1 cellular context compared by ENCODE assay signal in the genomic region with DNA sequence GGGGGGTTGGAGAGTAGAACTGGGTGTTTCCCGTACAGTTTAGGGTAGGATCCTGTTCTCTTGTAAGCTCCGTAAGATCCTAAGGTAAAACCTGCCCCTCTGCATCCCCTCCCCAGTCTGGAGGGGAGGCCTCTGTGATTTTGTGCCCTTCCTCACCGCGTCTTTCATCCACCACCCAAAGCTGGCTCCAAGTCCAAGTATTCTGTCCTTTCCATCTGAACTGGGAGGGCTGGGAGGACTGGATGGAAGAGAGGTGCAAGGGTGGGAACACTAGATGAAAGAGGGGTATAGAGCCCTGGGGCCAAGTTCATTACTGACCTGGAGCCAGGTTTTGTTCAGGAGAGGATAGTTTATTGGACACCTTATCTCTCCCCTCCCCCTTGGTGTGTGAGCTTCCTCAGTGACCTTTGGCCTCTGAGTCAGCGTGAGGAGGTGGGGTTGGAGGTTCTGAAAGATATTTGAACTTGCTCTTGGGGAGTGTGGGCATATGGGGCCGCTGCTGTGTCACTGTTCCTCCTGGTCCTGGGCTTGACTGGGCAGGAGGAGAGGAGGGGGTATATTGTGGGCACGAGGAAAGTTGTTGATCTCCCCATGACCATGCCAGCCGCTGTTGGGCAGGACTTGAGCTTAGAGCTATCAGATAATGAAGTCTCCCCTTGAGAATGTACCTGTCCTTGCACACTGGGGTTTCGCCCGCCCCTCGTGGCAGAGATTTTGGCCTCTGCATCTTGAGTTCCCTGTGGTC.
A peak's percentile ranks its signal among the peaks of the same experiment; 100 is the strongest.
TF ChIP-seq lines count a peak whose summit lies in the region.

No MANE protein-coding gene starts in this region.

TF ChIP-seq in HepG2, 621 proteins besides CTCF, POLR2A, EP300 and RAD21 (continued from another document):
- TF ChIP-seq, protein P1, sequence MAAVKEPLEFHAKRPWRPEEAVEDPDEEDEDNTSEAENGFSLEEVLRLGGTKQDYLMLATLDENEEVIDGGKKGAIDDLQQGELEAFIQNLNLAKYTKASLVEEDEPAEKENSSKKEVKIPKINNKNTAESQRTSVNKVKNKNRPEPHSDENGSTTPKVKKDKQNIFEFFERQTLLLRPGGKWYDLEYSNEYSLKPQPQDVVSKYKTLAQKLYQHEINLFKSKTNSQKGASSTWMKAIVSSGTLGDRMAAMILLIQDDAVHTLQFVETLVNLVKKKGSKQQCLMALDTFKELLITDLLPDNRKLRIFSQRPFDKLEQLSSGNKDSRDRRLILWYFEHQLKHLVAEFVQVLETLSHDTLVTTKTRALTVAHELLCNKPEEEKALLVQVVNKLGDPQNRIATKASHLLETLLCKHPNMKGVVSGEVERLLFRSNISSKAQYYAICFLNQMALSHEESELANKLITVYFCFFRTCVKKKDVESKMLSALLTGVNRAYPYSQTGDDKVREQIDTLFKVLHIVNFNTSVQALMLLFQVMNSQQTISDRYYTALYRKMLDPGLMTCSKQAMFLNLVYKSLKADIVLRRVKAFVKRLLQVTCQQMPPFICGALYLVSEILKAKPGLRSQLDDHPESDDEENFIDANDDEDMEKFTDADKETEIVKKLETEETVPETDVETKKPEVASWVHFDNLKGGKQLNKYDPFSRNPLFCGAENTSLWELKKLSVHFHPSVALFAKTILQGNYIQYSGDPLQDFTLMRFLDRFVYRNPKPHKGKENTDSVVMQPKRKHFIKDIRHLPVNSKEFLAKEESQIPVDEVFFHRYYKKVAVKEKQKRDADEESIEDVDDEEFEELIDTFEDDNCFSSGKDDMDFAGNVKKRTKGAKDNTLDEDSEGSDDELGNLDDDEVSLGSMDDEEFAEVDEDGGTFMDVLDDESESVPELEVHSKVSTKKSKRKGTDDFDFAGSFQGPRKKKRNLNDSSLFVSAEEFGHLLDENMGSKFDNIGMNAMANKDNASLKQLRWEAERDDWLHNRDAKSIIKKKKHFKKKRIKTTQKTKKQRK (IDR thresholded peaks at IDR 0.05; ENCODE audit: low read length) = 0 out of 2 replicates have a peak, but pooled peaks have one; percentile 27
- TF ChIP-seq FOXP1 (IDR thresholded peaks at IDR 0.05) (no peak), FOXP1 (CRISPR knock-in tag; IDR thresholded peaks at IDR 0.05) (peak; percentile 63; the same call in 1 of the 2 replicates), KLF16 (CRISPR knock-in tag; IDR thresholded peaks at IDR 0.05) (peak in 1 of 2 experiments; percentile 95; a peak in 1 of 4 replicates), MIER3 (CRISPR knock-in tag; IDR thresholded peaks at IDR 0.05; ENCODE audit: borderline replicate concordance) (peak; percentile 79; the same call in 1 of the 2 replicates), TAF1 (CRISPR knock-in tag; IDR thresholded peaks at IDR 0.05) (peak; percentile 40), NCOA1 (CRISPR knock-in tag; IDR thresholded peaks at IDR 0.05) (peak; percentile 19; the same call in 1 of the 2 replicates), TBX3 (IDR thresholded peaks at IDR 0.05; ENCODE audit: borderline replicate concordance) (peak; percentile 87; the same call in 1 of the 2 replicates), CHCHD3 (CRISPR knock-in tag; IDR thresholded peaks at IDR 0.05) (no peak), NCOA2 (CRISPR knock-in tag; IDR thresholded peaks at IDR 0.05) (peak; percentile 76), BCL6 (CRISPR knock-in tag; IDR thresholded peaks at IDR 0.05) (peak; percentile 90), ZNF746 (CRISPR knock-in tag; IDR thresholded peaks at IDR 0.05) (peak; percentile 90), NR2C2 (CRISPR knock-in tag; IDR thresholded peaks at IDR 0.05; ENCODE audit: borderline replicate concordance) (peak; percentile 97), ZNF557 (CRISPR knock-in tag; IDR thresholded peaks at IDR 0.05) (peak; percentile 87; the same call in 1 of the 2 replicates), HOXA3 (CRISPR knock-in tag; IDR thresholded peaks at IDR 0.05) (peak; percentile 80), CCDC6 (CRISPR knock-in tag; IDR thresholded peaks at IDR 0.05) (peak; percentile 74; the same call in 1 of the 2 replicates), SIX1 (CRISPR knock-in tag; IDR thresholded peaks at IDR 0.05; ENCODE audit: borderline replicate concordance) (peak; percentile 79; the same call in 1 of the 2 replicates), ZNF878 (CRISPR knock-in tag; IDR thresholded peaks at IDR 0.05) (peak; percentile 82; the same call in 1 of the 2 replicates), NR2F2 (IDR thresholded peaks at IDR 0.05; ENCODE audit: borderline replicate concordance, low read depth) (peak; percentile 92), ZNF205 (CRISPR knock-in tag; IDR thresholded peaks at IDR 0.05) (0 out of 2 replicates have a peak, but pooled peaks have one; percentile 66), ZNF713 (CRISPR knock-in tag; IDR thresholded peaks at IDR 0.05) (no peak), ZNF331 (CRISPR knock-in tag; IDR thresholded peaks at IDR 0.05) (peak; percentile 83)
- TF ChIP-seq, protein P2, sequence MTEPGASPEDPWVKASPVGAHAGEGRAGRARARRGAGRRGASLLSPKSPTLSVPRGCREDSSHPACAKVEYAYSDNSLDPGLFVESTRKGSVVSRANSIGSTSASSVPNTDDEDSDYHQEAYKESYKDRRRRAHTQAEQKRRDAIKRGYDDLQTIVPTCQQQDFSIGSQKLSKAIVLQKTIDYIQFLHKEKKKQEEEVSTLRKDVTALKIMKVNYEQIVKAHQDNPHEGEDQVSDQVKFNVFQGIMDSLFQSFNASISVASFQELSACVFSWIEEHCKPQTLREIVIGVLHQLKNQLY (CRISPR knock-in tag; IDR thresholded peaks at IDR 0.05) = peak; percentile 82
- TF ChIP-seq, protein P3, sequence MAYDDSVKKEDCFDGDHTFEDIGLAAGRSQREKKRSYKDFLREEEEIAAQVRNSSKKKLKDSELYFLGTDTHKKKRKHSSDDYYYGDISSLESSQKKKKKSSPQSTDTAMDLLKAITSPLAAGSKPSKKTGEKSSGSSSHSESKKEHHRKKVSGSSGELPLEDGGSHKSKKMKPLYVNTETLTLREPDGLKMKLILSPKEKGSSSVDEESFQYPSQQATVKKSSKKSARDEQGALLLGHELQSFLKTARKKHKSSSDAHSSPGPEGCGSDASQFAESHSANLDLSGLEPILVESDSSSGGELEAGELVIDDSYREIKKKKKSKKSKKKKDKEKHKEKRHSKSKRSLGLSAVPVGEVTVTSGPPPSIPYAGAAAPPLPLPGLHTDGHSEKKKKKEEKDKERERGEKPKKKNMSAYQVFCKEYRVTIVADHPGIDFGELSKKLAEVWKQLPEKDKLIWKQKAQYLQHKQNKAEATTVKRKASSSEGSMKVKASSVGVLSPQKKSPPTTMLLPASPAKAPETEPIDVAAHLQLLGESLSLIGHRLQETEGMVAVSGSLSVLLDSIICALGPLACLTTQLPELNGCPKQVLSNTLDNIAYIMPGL (CRISPR knock-in tag; IDR thresholded peaks at IDR 0.05; ENCODE audit: borderline replicate concordance in 1 of 2, low read depth in 1 of 2) = peak; percentile 79 to 96; a peak in 3 of 4 replicates
- TF ChIP-seq, protein P4, sequence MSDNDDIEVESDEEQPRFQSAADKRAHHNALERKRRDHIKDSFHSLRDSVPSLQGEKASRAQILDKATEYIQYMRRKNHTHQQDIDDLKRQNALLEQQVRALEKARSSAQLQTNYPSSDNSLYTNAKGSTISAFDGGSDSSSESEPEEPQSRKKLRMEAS (IDR thresholded peaks at IDR 0.05) = peak; percentile 65
- TF ChIP-seq, protein P5, sequence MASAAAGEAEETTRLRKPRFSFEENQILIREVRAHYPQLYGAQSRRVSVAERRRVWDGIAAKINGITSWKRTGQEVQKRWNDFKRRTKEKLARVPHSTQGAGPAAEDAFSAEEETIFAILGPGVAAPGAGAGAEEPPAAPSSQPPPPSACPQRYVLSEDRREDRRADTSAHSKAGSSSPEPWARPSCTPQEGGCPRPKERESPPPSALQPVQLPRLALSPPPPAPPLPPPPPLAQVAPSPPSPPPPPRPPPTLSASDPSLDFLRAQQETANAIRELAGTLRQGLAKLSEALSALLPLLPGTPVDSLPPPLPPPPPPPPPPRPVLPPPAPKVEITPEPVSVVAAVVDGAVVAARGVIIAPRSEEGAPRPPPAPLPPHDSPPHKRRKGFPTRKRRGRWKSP (CRISPR knock-in tag; IDR thresholded peaks at IDR 0.05) = peak; percentile 85
- TF ChIP-seq, protein P6, sequence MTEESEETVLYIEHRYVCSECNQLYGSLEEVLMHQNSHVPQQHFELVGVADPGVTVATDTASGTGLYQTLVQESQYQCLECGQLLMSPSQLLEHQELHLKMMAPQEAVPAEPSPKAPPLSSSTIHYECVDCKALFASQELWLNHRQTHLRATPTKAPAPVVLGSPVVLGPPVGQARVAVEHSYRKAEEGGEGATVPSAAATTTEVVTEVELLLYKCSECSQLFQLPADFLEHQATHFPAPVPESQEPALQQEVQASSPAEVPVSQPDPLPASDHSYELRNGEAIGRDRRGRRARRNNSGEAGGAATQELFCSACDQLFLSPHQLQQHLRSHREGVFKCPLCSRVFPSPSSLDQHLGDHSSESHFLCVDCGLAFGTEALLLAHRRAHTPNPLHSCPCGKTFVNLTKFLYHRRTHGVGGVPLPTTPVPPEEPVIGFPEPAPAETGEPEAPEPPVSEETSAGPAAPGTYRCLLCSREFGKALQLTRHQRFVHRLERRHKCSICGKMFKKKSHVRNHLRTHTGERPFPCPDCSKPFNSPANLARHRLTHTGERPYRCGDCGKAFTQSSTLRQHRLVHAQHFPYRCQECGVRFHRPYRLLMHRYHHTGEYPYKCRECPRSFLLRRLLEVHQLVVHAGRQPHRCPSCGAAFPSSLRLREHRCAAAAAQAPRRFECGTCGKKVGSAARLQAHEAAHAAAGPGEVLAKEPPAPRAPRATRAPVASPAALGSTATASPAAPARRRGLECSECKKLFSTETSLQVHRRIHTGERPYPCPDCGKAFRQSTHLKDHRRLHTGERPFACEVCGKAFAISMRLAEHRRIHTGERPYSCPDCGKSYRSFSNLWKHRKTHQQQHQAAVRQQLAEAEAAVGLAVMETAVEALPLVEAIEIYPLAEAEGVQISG (CRISPR knock-in tag; IDR thresholded peaks at IDR 0.05) = peak; percentile 85
